In the genomic region with DNA sequence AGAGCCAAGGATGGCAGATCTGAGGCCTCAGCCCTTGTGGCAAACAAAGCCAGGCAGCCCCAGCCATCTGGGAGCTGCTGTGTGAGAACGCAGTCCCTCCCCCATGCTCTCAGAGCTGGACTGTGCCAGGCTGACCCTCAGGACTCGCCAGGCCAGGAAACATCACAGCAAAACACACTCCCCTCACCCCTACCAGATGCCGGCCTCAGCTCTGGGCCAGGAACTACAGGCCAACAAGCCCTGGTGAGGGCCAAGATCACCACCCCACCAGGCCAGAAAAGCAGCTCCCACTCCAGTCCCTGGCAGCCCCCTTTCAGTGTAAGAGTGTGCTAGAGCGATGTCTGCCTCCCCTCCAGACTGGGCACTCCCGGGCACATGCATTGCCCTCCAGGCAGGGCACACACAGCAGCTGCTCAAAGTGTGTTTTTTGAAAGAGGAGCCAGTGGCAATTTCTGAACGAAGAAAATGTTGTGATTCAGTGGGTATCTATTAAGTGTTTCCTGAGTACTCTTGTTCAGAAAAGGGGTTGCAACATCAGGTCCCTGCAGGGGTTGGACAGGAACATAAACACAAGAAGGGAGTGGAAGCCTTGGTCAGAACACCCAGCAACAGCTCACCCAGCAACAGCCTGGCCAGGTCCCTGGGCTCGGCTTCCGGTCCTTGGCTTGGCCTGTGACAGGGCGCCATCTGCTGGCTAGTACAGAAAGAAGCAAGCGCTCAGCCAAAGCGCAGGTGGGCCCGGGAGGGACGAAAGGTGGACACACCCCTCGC, we compare ENCODE assay signal across 1 cellular context.
A peak's percentile ranks its signal among the peaks of the same experiment; 100 is the strongest.
TF ChIP-seq lines count a peak whose summit lies in the region.

No MANE protein-coding gene starts in this region.

TF ChIP-seq in HepG2, 621 proteins besides CTCF, POLR2A, EP300 and RAD21 (continued from another document and continues in another):
- TF ChIP-seq, protein P1, sequence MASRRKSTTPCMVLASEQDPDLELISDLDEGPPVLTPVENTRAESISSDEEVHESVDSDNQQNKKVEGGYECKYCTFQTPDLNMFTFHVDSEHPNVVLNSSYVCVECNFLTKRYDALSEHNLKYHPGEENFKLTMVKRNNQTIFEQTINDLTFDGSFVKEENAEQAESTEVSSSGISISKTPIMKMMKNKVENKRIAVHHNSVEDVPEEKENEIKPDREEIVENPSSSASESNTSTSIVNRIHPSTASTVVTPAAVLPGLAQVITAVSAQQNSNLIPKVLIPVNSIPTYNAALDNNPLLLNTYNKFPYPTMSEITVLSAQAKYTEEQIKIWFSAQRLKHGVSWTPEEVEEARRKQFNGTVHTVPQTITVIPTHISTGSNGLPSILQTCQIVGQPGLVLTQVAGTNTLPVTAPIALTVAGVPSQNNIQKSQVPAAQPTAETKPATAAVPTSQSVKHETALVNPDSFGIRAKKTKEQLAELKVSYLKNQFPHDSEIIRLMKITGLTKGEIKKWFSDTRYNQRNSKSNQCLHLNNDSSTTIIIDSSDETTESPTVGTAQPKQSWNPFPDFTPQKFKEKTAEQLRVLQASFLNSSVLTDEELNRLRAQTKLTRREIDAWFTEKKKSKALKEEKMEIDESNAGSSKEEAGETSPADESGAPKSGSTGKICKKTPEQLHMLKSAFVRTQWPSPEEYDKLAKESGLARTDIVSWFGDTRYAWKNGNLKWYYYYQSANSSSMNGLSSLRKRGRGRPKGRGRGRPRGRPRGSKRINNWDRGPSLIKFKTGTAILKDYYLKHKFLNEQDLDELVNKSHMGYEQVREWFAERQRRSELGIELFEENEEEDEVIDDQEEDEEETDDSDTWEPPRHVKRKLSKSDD (CRISPR knock-in tag; IDR thresholded peaks at IDR 0.05; ENCODE audit: low read depth), result no peak
- TF ChIP-seq ZNF3 (CRISPR knock-in tag; IDR thresholded peaks at IDR 0.05), result no peak
- TF ChIP-seq ZKSCAN5 (CRISPR knock-in tag; IDR thresholded peaks at IDR 0.05), result no peak
- TF ChIP-seq, protein P2, sequence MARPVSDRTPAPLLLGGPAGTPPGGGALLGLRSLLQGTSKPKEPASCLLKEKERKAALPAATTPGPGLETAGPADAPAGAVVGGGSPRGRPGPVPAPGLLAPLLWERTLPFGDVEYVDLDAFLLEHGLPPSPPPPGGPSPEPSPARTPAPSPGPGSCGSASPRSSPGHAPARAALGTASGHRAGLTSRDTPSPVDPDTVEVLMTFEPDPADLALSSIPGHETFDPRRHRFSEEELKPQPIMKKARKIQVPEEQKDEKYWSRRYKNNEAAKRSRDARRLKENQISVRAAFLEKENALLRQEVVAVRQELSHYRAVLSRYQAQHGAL (CRISPR knock-in tag; IDR thresholded peaks at IDR 0.05; ENCODE audit: not compliant biosample characterization), result no peak
- TF ChIP-seq ZSCAN9 (CRISPR knock-in tag; IDR thresholded peaks at IDR 0.05; ENCODE audit: borderline replicate concordance), result peak; percentile 76; the same call in 1 of the 2 replicates
- TF ChIP-seq ZNF775 (CRISPR knock-in tag; IDR thresholded peaks at IDR 0.05; ENCODE audit: borderline replicate concordance), result no peak
- no peak for TF ChIP-seq ZNF432 (CRISPR knock-in tag; IDR thresholded peaks at IDR 0.05; ENCODE audit: borderline replicate concordance)
- 0 out of 2 replicates have a peak, but pooled peaks have one; percentile 32 for TF ChIP-seq ZNF292 (CRISPR knock-in tag; IDR thresholded peaks at IDR 0.05; ENCODE audit: borderline replicate concordance, low read depth)
- peak; percentile 58; the same call in 1 of the 2 replicates for TF ChIP-seq SNAPC2 (CRISPR knock-in tag; IDR thresholded peaks at IDR 0.05)
- no peak for TF ChIP-seq SKI (IDR thresholded peaks at IDR 0.05; ENCODE audit: partially characterized antibody)
- TF ChIP-seq, protein P3, sequence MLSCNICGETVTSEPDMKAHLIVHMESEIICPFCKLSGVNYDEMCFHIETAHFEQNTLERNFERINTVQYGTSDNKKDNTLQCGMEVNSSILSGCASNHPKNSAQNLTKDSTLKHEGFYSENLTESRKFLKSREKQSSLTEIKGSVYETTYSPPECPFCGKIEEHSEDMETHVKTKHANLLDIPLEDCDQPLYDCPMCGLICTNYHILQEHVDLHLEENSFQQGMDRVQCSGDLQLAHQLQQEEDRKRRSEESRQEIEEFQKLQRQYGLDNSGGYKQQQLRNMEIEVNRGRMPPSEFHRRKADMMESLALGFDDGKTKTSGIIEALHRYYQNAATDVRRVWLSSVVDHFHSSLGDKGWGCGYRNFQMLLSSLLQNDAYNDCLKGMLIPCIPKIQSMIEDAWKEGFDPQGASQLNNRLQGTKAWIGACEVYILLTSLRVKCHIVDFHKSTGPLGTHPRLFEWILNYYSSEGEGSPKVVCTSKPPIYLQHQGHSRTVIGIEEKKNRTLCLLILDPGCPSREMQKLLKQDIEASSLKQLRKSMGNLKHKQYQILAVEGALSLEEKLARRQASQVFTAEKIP (CRISPR knock-in tag; IDR thresholded peaks at IDR 0.05; ENCODE audit: borderline replicate concordance), result no peak
- peak; percentile 67 for TF ChIP-seq FOSL2 (CRISPR knock-in tag; IDR thresholded peaks at IDR 0.05)
- TF ChIP-seq NFE2L1 (CRISPR knock-in tag; IDR thresholded peaks at IDR 0.05; ENCODE audit: borderline replicate concordance), result no peak
- no peak for TF ChIP-seq ATF7 (IDR thresholded peaks at IDR 0.05)
- no peak for TF ChIP-seq ATF7 (CRISPR knock-in tag; IDR thresholded peaks at IDR 0.05)
- TF ChIP-seq ATAD3A (CRISPR knock-in tag; IDR thresholded peaks at IDR 0.05), result no peak
- peak; percentile 32 for TF ChIP-seq ZNF883 (CRISPR knock-in tag; IDR thresholded peaks at IDR 0.05; ENCODE audit: not compliant biosample characterization)
- TF ChIP-seq, protein P4, sequence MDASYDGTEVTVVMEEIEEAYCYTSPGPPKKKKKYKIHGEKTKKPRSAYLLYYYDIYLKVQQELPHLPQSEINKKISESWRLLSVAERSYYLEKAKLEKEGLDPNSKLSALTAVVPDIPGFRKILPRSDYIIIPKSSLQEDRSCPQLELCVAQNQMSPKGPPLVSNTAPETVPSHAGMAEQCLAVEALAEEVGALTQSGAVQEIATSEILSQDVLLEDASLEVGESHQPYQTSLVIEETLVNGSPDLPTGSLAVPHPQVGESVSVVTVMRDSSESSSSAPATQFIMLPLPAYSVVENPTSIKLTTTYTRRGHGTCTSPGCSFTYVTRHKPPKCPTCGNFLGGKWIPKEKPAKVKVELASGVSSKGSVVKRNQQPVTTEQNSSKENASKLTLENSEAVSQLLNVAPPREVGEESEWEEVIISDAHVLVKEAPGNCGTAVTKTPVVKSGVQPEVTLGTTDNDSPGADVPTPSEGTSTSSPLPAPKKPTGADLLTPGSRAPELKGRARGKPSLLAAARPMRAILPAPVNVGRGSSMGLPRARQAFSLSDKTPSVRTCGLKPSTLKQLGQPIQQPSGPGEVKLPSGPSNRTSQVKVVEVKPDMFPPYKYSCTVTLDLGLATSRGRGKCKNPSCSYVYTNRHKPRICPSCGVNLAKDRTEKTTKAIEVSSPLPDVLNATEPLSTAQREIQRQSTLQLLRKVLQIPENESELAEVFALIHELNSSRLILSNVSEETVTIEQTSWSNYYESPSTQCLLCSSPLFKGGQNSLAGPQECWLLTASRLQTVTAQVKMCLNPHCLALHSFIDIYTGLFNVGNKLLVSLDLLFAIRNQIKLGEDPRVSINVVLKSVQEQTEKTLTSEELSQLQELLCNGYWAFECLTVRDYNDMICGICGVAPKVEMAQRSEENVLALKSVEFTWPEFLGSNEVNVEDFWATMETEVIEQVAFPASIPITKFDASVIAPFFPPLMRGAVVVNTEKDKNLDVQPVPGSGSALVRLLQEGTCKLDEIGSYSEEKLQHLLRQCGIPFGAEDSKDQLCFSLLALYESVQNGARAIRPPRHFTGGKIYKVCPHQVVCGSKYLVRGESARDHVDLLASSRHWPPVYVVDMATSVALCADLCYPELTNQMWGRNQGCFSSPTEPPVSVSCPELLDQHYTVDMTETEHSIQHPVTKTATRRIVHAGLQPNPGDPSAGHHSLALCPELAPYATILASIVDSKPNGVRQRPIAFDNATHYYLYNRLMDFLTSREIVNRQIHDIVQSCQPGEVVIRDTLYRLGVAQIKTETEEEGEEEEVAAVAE (CRISPR knock-in tag; IDR thresholded peaks at IDR 0.05; ENCODE audit: borderline replicate concordance), result 0 out of 2 replicates have a peak, but pooled peaks have one; percentile 27
- TF ChIP-seq BRCA1 (CRISPR knock-in tag; IDR thresholded peaks at IDR 0.05), result 0 out of 2 replicates have a peak, but pooled peaks have one; percentile 77
- TF ChIP-seq ZNF256 (CRISPR knock-in tag; conservative IDR thresholded peaks at IDR 0.05), result no peak
- TF ChIP-seq THYN1 (CRISPR knock-in tag; IDR thresholded peaks at IDR 0.05; ENCODE audit: borderline replicate concordance, low read depth), result no peak
- no peak for TF ChIP-seq RELA (CRISPR knock-in tag; IDR thresholded peaks at IDR 0.05)
- TF ChIP-seq SALL2 (CRISPR knock-in tag; IDR thresholded peaks at IDR 0.05), result no peak
- no peak for TF ChIP-seq ZNF460 (CRISPR knock-in tag; IDR thresholded peaks at IDR 0.05; ENCODE audit: borderline replicate concordance)
- TF ChIP-seq ZFP36L2 (CRISPR knock-in tag; IDR thresholded peaks at IDR 0.05), result no peak
- TF ChIP-seq ZNF761 (CRISPR knock-in tag; conservative IDR thresholded peaks at IDR 0.05), result 0 out of 2 replicates have a peak, but pooled peaks have one; percentile 63
- TF ChIP-seq HDAC1 (CRISPR knock-in tag; IDR thresholded peaks at IDR 0.05), result peak; percentile 52; the same call in 1 of the 2 replicates
- no peak for TF ChIP-seq ZNF234 (CRISPR knock-in tag; conservative IDR thresholded peaks at IDR 0.05)
- TF ChIP-seq CEBPG (CRISPR knock-in tag; IDR thresholded peaks at IDR 0.05), result peak; percentile 83
- TF ChIP-seq, protein P5, sequence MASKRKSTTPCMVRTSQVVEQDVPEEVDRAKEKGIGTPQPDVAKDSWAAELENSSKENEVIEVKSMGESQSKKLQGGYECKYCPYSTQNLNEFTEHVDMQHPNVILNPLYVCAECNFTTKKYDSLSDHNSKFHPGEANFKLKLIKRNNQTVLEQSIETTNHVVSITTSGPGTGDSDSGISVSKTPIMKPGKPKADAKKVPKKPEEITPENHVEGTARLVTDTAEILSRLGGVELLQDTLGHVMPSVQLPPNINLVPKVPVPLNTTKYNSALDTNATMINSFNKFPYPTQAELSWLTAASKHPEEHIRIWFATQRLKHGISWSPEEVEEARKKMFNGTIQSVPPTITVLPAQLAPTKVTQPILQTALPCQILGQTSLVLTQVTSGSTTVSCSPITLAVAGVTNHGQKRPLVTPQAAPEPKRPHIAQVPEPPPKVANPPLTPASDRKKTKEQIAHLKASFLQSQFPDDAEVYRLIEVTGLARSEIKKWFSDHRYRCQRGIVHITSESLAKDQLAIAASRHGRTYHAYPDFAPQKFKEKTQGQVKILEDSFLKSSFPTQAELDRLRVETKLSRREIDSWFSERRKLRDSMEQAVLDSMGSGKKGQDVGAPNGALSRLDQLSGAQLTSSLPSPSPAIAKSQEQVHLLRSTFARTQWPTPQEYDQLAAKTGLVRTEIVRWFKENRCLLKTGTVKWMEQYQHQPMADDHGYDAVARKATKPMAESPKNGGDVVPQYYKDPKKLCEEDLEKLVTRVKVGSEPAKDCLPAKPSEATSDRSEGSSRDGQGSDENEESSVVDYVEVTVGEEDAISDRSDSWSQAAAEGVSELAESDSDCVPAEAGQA (IDR thresholded peaks at IDR 0.05; ENCODE audit: low read depth), result no peak
- TF ChIP-seq, protein P5 (CRISPR knock-in tag; IDR thresholded peaks at IDR 0.05; ENCODE audit: borderline replicate concordance), result no peak
- TF ChIP-seq ZFP37 (CRISPR knock-in tag; IDR thresholded peaks at IDR 0.05; ENCODE audit: borderline replicate concordance), result no peak
- peak; percentile 84; the same call in 1 of the 2 replicates for TF ChIP-seq SSRP1 (CRISPR knock-in tag; IDR thresholded peaks at IDR 0.05)
- no peak for TF ChIP-seq SRY (CRISPR knock-in tag; IDR thresholded peaks at IDR 0.05)
- no peak for TF ChIP-seq SIX4 (CRISPR knock-in tag; IDR thresholded peaks at IDR 0.05)
- no peak for TF ChIP-seq KLF12 (CRISPR knock-in tag; IDR thresholded peaks at IDR 0.05; ENCODE audit: borderline replicate concordance)
- no peak for TF ChIP-seq HHEX (CRISPR knock-in tag; IDR thresholded peaks at IDR 0.05)
- TF ChIP-seq CBX5 (CRISPR knock-in tag; IDR thresholded peaks at IDR 0.05; ENCODE audit: borderline replicate concordance), result no peak; the same call in 1 of the 2 replicates
- TF ChIP-seq, protein P6, sequence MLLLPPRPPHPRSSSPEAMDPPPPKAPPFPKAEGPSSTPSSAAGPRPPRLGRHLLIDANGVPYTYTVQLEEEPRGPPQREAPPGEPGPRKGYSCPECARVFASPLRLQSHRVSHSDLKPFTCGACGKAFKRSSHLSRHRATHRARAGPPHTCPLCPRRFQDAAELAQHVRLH (CRISPR knock-in tag; IDR thresholded peaks at IDR 0.05; ENCODE audit: borderline replicate concordance, low read depth), result no peak
- no peak for TF ChIP-seq ZNF546 (CRISPR knock-in tag; conservative IDR thresholded peaks at IDR 0.05)
- no peak for TF ChIP-seq SRF (IDR thresholded peaks at IDR 0.05; ENCODE audit: low read depth, low read length)
- no peak for TF ChIP-seq ZNF674 (CRISPR knock-in tag; IDR thresholded peaks at IDR 0.05; ENCODE audit: low read depth)
- no peak for TF ChIP-seq HMG20B (CRISPR knock-in tag; conservative IDR thresholded peaks at IDR 0.05)
- TF ChIP-seq KMT2A (CRISPR knock-in tag; IDR thresholded peaks at IDR 0.05), result 0 out of 2 replicates have a peak, but pooled peaks have one; percentile 35
- TF ChIP-seq, protein P7, sequence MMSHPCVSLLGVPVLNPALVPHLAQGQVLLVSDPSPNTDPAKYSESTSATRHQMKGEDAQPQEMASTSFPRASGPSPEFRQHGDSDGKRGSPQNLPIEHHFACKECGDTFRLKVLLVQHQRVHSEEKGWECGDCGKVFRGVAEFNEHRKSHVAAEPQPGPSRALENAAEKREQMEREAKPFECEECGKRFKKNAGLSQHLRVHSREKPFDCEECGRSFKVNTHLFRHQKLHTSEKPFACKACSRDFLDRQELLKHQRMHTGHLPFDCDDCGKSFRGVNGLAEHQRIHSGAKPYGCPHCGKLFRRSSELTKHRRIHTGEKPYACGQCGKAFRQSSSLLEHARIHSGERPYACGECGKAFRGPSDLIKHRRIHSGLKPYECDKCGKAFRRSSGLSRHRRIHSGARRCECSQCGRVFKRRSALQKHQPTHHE (CRISPR knock-in tag; IDR thresholded peaks at IDR 0.05; ENCODE audit: borderline replicate concordance), result no peak
- TF ChIP-seq IKZF1 (IDR thresholded peaks at IDR 0.05), result no peak
- peak; percentile 91 for TF ChIP-seq GABPB1 (CRISPR knock-in tag; IDR thresholded peaks at IDR 0.05)
- TF ChIP-seq SNRNP70 (IDR thresholded peaks at IDR 0.05; ENCODE audit: low read depth, low read length), result no peak
- no peak for TF ChIP-seq FOXM1 (CRISPR knock-in tag; IDR thresholded peaks at IDR 0.05)
- TF ChIP-seq SAFB2 (CRISPR knock-in tag; IDR thresholded peaks at IDR 0.05; ENCODE audit: borderline replicate concordance, low read depth), result no peak
